In the genomic region with DNA sequence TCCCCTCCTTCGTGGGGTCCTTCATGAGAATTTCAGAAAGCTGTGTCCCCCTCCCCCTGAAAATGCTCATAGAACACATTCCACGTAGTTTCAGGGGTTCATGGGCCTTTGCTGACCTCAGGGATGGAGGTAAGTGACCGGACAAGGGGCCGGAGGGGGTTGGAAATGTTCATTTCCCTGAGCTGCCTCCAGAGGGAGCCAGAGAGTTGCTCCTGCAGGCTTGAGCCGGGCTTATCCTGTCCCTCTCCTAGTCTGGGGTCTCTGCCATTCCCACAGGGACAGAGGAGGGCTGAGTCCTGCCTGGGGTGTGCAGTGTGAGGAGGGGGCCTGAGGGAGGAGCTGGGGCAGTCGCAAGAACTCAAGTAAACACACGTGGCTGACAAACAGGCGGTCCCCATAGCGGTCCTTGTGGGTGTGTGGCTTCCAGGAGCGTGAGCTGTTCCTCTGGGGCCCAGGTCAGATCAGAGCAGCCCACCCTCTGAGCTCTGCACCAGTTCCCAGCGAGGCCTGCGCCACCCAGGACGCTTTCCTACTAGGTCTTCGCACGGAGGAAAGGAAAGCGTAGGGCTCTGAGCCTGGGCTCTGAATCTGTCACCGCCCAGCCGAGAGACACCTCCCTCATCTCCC, we compare ENCODE assay signal across 1 cellular context.
TF ChIP-seq lines count a peak whose summit lies in the region.

No MANE protein-coding gene starts in this region.

TF ChIP-seq in H1, 55 proteins besides CTCF, POLR2A, EP300 and RAD21 (continued from another document):
- TF ChIP-seq, protein P1, sequence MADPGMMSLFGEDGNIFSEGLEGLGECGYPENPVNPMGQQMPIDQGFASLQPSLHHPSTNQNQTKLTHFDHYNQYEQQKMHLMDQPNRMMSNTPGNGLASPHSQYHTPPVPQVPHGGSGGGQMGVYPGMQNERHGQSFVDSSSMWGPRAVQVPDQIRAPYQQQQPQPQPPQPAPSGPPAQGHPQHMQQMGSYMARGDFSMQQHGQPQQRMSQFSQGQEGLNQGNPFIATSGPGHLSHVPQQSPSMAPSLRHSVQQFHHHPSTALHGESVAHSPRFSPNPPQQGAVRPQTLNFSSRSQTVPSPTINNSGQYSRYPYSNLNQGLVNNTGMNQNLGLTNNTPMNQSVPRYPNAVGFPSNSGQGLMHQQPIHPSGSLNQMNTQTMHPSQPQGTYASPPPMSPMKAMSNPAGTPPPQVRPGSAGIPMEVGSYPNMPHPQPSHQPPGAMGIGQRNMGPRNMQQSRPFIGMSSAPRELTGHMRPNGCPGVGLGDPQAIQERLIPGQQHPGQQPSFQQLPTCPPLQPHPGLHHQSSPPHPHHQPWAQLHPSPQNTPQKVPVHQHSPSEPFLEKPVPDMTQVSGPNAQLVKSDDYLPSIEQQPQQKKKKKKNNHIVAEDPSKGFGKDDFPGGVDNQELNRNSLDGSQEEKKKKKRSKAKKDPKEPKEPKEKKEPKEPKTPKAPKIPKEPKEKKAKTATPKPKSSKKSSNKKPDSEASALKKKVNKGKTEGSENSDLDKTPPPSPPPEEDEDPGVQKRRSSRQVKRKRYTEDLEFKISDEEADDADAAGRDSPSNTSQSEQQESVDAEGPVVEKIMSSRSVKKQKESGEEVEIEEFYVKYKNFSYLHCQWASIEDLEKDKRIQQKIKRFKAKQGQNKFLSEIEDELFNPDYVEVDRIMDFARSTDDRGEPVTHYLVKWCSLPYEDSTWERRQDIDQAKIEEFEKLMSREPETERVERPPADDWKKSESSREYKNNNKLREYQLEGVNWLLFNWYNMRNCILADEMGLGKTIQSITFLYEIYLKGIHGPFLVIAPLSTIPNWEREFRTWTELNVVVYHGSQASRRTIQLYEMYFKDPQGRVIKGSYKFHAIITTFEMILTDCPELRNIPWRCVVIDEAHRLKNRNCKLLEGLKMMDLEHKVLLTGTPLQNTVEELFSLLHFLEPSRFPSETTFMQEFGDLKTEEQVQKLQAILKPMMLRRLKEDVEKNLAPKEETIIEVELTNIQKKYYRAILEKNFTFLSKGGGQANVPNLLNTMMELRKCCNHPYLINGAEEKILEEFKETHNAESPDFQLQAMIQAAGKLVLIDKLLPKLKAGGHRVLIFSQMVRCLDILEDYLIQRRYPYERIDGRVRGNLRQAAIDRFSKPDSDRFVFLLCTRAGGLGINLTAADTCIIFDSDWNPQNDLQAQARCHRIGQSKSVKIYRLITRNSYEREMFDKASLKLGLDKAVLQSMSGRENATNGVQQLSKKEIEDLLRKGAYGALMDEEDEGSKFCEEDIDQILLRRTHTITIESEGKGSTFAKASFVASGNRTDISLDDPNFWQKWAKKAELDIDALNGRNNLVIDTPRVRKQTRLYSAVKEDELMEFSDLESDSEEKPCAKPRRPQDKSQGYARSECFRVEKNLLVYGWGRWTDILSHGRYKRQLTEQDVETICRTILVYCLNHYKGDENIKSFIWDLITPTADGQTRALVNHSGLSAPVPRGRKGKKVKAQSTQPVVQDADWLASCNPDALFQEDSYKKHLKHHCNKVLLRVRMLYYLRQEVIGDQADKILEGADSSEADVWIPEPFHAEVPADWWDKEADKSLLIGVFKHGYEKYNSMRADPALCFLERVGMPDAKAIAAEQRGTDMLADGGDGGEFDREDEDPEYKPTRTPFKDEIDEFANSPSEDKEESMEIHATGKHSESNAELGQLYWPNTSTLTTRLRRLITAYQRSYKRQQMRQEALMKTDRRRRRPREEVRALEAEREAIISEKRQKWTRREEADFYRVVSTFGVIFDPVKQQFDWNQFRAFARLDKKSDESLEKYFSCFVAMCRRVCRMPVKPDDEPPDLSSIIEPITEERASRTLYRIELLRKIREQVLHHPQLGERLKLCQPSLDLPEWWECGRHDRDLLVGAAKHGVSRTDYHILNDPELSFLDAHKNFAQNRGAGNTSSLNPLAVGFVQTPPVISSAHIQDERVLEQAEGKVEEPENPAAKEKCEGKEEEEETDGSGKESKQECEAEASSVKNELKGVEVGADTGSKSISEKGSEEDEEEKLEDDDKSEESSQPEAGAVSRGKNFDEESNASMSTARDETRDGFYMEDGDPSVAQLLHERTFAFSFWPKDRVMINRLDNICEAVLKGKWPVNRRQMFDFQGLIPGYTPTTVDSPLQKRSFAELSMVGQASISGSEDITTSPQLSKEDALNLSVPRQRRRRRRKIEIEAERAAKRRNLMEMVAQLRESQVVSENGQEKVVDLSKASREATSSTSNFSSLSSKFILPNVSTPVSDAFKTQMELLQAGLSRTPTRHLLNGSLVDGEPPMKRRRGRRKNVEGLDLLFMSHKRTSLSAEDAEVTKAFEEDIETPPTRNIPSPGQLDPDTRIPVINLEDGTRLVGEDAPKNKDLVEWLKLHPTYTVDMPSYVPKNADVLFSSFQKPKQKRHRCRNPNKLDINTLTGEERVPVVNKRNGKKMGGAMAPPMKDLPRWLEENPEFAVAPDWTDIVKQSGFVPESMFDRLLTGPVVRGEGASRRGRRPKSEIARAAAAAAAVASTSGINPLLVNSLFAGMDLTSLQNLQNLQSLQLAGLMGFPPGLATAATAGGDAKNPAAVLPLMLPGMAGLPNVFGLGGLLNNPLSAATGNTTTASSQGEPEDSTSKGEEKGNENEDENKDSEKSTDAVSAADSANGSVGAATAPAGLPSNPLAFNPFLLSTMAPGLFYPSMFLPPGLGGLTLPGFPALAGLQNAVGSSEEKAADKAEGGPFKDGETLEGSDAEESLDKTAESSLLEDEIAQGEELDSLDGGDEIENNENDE (IDR thresholded peaks at IDR 0.05; ENCODE audit: insufficient replicate concordance, low read length): no peak
- no peak for TF ChIP-seq BCL11A (IDR thresholded peaks at IDR 0.05; ENCODE audit: low read depth in 2 of 2, low read length in 2 of 2)
- TF ChIP-seq MAFK (IDR thresholded peaks at IDR 0.05; ENCODE audit: low read depth, low read length): no peak
- no peak for TF ChIP-seq CBX5 (IDR thresholded peaks at IDR 0.05; ENCODE audit: low read depth, low read length)
- no peak for TF ChIP-seq NRF1 (IDR thresholded peaks at IDR 0.05; ENCODE audit: low read depth, low read length)
- no peak for TF ChIP-seq BACH1 (IDR thresholded peaks at IDR 0.05; ENCODE audit: low read length)
